Comparison of ENCODE assay signal across 24 cellular contexts in genomic region chr3:38379201-38379770, GRCh38. TPM values are rescaled to one million over a fixed set of nuclear protein-coding genes. Genes with fewer than 3 reads are reported as not detected.
DNase-seq lines count a peak whose midpoint lies in the region; ATAC-seq and TF ChIP-seq lines count a peak whose summit lies in the region.
"Had no signal": no experiment of that assay in that cellular context is flagged by ENCODE, and none has a peak within 500 bp of the region (broad histone marks: within the 10 kb centered on the region; RNA-seq: fewer than 3 reads in every experiment).

No MANE protein-coding gene starts in this region.

- peaks cover 24% of the 10 kb centered on the region for H3K36me3 Mint-ChIP-seq in neural crest cell (ENCODE audit: low read depth)
- H3K36me3 Mint-ChIP-seq: CD4-positive, alpha-beta memory T cell had no signal

- H3K4me1 Mint-ChIP-seq in neural crest cell, result no peaks in the 10 kb centered on the region

- peaks cover 24% of the 10 kb centered on the region for H3K4me1 ChIP-seq in vagina
- H3K4me1 ChIP-seq: BE2C had no signal

- intact Hi-C loops in vagina (cut with DNase I), result no loop called here

- H3K27ac Mint-ChIP-seq in neural crest cell (ENCODE audit: unreplicated experiment), result peak overlapping the region; percentile 58
- H3K27ac Mint-ChIP-seq: CD14-positive monocyte had no signal

- H3K27me3 ChIP-seq in vagina (no peaks in the 10 kb centered on the region), H7 (ENCODE audit: control insufficient read depth, insufficient read depth, low read length) (no peaks in the 10 kb centered on the region)
- H3K27me3 ChIP-seq: BE2C, BLaER1 had no signal

- TF ChIP-seq POLR2A in vagina (IDR thresholded peaks at IDR 0.05), result no peak

- TF ChIP-seq CTCF in neural crest cell (conservative IDR thresholded peaks at IDR 0.05) (no peak), vagina (IDR thresholded peaks at IDR 0.05) (no peak)

- no peaks in the 10 kb centered on the region for H3K9me3 Mint-ChIP-seq in neural crest cell

- no peaks in the 10 kb centered on the region for H3K27me3 Mint-ChIP-seq in neural crest cell (ENCODE audit: low read depth)
- H3K27me3 Mint-ChIP-seq: CD4-positive, alpha-beta memory T cell; CD4-positive, CD25-positive, alpha-beta regulatory T cell had no signal

- H3K9me3 ChIP-seq in vagina, result no peaks in the 10 kb centered on the region
- H3K9me3 ChIP-seq: BE2C had no signal

- no peak overlapping the region for H3K4me3 Mint-ChIP-seq in neural crest cell
- H3K4me3 Mint-ChIP-seq: CD14-positive monocyte; CD4-positive, alpha-beta memory T cell; CD8-positive, alpha-beta memory T cell had no signal

- H3K4me3 ChIP-seq in vagina (no peak overlapping the region), H7 (ENCODE audit: insufficient read depth, low read depth, low read length) (no peak overlapping the region)
- H3K4me3 ChIP-seq: BLaER1, GM12878 had no signal

- no peak overlapping the region for H3K27ac ChIP-seq in vagina
- H3K27ac ChIP-seq: BLaER1 had no signal

- H3K36me3 ChIP-seq in vagina, result peaks cover 0 to 13% of the 10 kb centered on the region in 2 donors
- H3K36me3 ChIP-seq in H7 (replicated peaks; ENCODE audit: control insufficient read depth, insufficient read depth, low read length), result peaks cover 1% of the 10 kb centered on the region; the same call in 1 of the 2 replicates
- H3K36me3 ChIP-seq: BE2C had no signal

- ATAC-seq in left lobe of liver, result peak; percentile 63
- no peak for ATAC-seq in GM21360 (IDR thresholded peaks at IDR 0.05; ENCODE audit: unreplicated experiment)
- ATAC-seq: GM12878 had no signal

- DNase-seq in left lobe of liver (ENCODE audit: low spot score) (no peak), neural crest cell (ENCODE audit: low read depth, low spot score) (no peak), vagina (ENCODE audit: extremely low spot score in 2 of 2) (peak; percentile 84), foreskin melanocyte (no peak), H7 (no peak)
- DNase-seq: 8988T; ACHN; BE2C; C1 segment of cervical spinal cord; CD4-positive, alpha-beta memory T cell; CD4-positive, CD25-positive, alpha-beta regulatory T cell; CD8-positive, alpha-beta memory T cell; COR-L47; DMS 273 treated with DMSO at 0.1 percent for 48 hours; DMS153; DMS53; DMS79; DND-41; EL; GDM1 had no signal

RNA-seq across cellular contexts. Expression of gene XYLB, which starts 32.7 kb away (rescaled TPM):
- 45.8 TPM for total RNA-seq in left lobe of liver
- 10.1 and 12.0 TPM in 2 replicates for total RNA-seq in neural crest cell
- total RNA-seq in vagina, result 3.4 TPM
- total RNA-seq in H7 (2014; rRNA removed; shearing (Covaris generic)), result 1.5 and 1.6 TPM in 2 replicates

Comparison
In these comparisons a context has a peak if more than half of its experiments do, and no peak if none do; other contexts are left out.
1. DNase-seq: peak in vagina (2 of 2); none in left lobe of liver (single experiment), neural crest cell (single experiment), foreskin melanocyte (single experiment) and H7 (single experiment).